In genomic region chr6:88048556-88048955, GRCh38 we compare ENCODE assay signal across 15 cellular contexts. TPM values are rescaled to one million over a fixed set of nuclear protein-coding genes. Genes with fewer than 3 reads are reported as not detected.
A peak's percentile ranks its signal among the peaks of the same experiment; 100 is the strongest.
DNase-seq lines count a peak whose midpoint lies in the region; ATAC-seq lines count a peak whose summit lies in the region.
"Had no signal": no experiment of that assay in that cellular context is flagged by ENCODE, and none has a peak within 500 bp of the region (broad histone marks: within the 10 kb centered on the region; RNA-seq: fewer than 3 reads in every experiment).

No MANE protein-coding gene starts in this region.

- H3K4me1 Mint-ChIP-seq in natural killer cell treated with Interleukin-12 subunit alpha and Interleukin-12 subunit beta and Interleukin-15 and Interleukin-18, amount 100 ng/mL, for 72 hours (ENCODE audit: low read depth in 2 of 2): no peaks in the 10 kb centered on the region
- H3K4me1 Mint-ChIP-seq: CD8-positive, alpha-beta memory T cell had no signal

- H3K36me3 Mint-ChIP-seq in natural killer cell treated with Interleukin-12 subunit alpha and Interleukin-12 subunit beta and Interleukin-15 and Interleukin-18, amount 100 ng/mL, for 72 hours: no peaks in the 10 kb centered on the region
- H3K36me3 Mint-ChIP-seq: CD8-positive, alpha-beta memory T cell had no signal

- ATAC-seq in natural killer cell treated with Interleukin-12 subunit alpha and Interleukin-12 subunit beta and Interleukin-15 and Interleukin-18, amount 100 ng/mL, for 72 hours: no peak
- no peak for ATAC-seq in GM21360 (IDR thresholded peaks at IDR 0.05; ENCODE audit: unreplicated experiment)
- no peak for ATAC-seq in GM21390 (IDR thresholded peaks at IDR 0.05; ENCODE audit: unreplicated experiment)

- H3K9me3 Mint-ChIP-seq in natural killer cell treated with Interleukin-12 subunit alpha and Interleukin-12 subunit beta and Interleukin-15 and Interleukin-18, amount 100 ng/mL, for 72 hours: no peaks in the 10 kb centered on the region

- peaks cover 5 to 20% of the 10 kb centered on the region in 2 donors for H3K27me3 Mint-ChIP-seq in natural killer cell treated with Interleukin-12 subunit alpha and Interleukin-12 subunit beta and Interleukin-15 and Interleukin-18, amount 100 ng/mL, for 72 hours

- H3K4me3 Mint-ChIP-seq in natural killer cell treated with Interleukin-12 subunit alpha and Interleukin-12 subunit beta and Interleukin-15 and Interleukin-18, amount 100 ng/mL, for 72 hours: no peak overlapping the region
- H3K4me3 Mint-ChIP-seq: CD8-positive, alpha-beta memory T cell had no signal

- peak; percentile 8 for DNase-seq in NCI-H2107 (lab: John Stamatoyannopoulos, UW)
- peak; percentile 14 for DNase-seq in NCI-H774 (lab: John Stamatoyannopoulos, UW)
- peak; percentile 17 for DNase-seq in left kidney (ENCODE audit: low read depth, low spot score)
- DNase-seq in natural killer cell treated with Interleukin-12 subunit alpha and Interleukin-12 subunit beta and Interleukin-15 and Interleukin-18, amount 100 ng/mL, for 72 hours (ENCODE audit: low spot score): no peak
- DNase-seq in activated T-cell treated with anti-CD3 and anti-CD28 coated beads, Interleukin-2, amount 50 U/mL, for 48 hours: no peak
- DNase-seq: BE2C, H9, Kasumi-1, NCI-H1105 treated with DMSO at 0.1 percent for 48 hours, NCI-H2029 treated with DMSO at 0.1 percent for 48 hours, NCI-H446, SHP77 treated with DMSO at 0.1 percent for 48 hours had no signal

- no peak overlapping the region for H3K27ac Mint-ChIP-seq in natural killer cell treated with Interleukin-12 subunit alpha and Interleukin-12 subunit beta and Interleukin-15 and Interleukin-18, amount 100 ng/mL, for 72 hours
- H3K27ac Mint-ChIP-seq: CD8-positive, alpha-beta memory T cell; H9 had no signal

RNA-seq across cellular contexts. Expression of gene SPACA1, which starts 0.9 kb away (rescaled TPM):
- not detected for total RNA-seq in natural killer cell treated with Interleukin-12 subunit alpha and Interleukin-12 subunit beta and Interleukin-15 and Interleukin-18, amount 100 ng/mL, for 72 hours
- total RNA-seq: CD8-positive, alpha-beta memory T cell; H9 had no signal

Comparison
In these comparisons a context has a peak if more than half of its experiments do, and no peak if none do; other contexts are left out.
1. DNase-seq: peak in NCI-H2107 (single experiment), NCI-H774 (single experiment) and left kidney (single experiment); none in natural killer cell treated with Interleukin-12 subunit alpha and Interleukin-12 subunit beta and Interleukin-15 and Interleukin-18, amount 100 ng/mL, for 72 hours (single experiment) and activated T-cell treated with anti-CD3 and anti-CD28 coated beads, Interleukin-2, amount 50 U/mL, for 48 hours (0 of 2).